In genomic region chr2:201232125-201232815, GRCh38 we compare ENCODE assay signal across 8 cellular contexts. TPM values are rescaled to one million over a fixed set of nuclear protein-coding genes. Genes with fewer than 3 reads are reported as not detected.
A peak's percentile ranks its signal among the peaks of the same experiment; 100 is the strongest.
DNase-seq lines count a peak whose midpoint lies in the region; ATAC-seq and TF ChIP-seq lines count a peak whose summit lies in the region.

No MANE protein-coding gene starts in this region.

- H3K36me3 Mint-ChIP-seq in chondrocyte (ENCODE audit: low read depth): no peaks in the 10 kb centered on the region

- H3K27me3 Mint-ChIP-seq in chondrocyte (ENCODE audit: low read depth): no peaks in the 10 kb centered on the region

- peaks cover 23% of the 10 kb centered on the region for H3K4me1 Mint-ChIP-seq in chondrocyte (ENCODE audit: low read depth)

- H3K4me3 Mint-ChIP-seq in chondrocyte (ENCODE audit: unreplicated experiment): no peak overlapping the region

- DNase-seq in Ammon's horn (ENCODE audit: low spot score) (peak; percentile 86), NCI-H460 (ENCODE audit: extremely low read depth, low read depth) (peak; percentile 97), chondrocyte (ENCODE audit: low spot score) (no peak), left lobe of liver (ENCODE audit: low spot score) (peak; percentile 90)
- peak; percentile 84 for DNase-seq in stimulated activated CD4-positive, alpha-beta T cell treated with anti-CD3 and anti-CD28 coated beads, Interleukin-4, amount 100 ng/mL, for 1 hour

- H3K9me3 Mint-ChIP-seq in chondrocyte (ENCODE audit: low read depth): no peaks in the 10 kb centered on the region

- TF ChIP-seq CTCF in chondrocyte (IDR thresholded peaks at IDR 0.05): peak; percentile 88

- H3K27ac Mint-ChIP-seq in chondrocyte (ENCODE audit: unreplicated experiment): no peak overlapping the region

- ATAC-seq in GM19023 (IDR thresholded peaks at IDR 0.05; ENCODE audit: unreplicated experiment) (peak; percentile 46), HG03354 (IDR thresholded peaks at IDR 0.05; ENCODE audit: poor library complexity, severe bottlenecking, unreplicated experiment) (peak; percentile 53), left lobe of liver (peak; percentile 82)
- peak; percentile 37 to 39 for ATAC-seq in activated CD4-positive, CD25-positive, alpha-beta regulatory T cell treated with anti-CD3 and anti-CD28 coated beads, Interleukin-2, amount 50 U/mL, for 24 hours

RNA-seq across cellular contexts. Expression of gene CASP8, which starts 28.1 kb away (rescaled TPM):
- total RNA-seq in NCI-H460 (2014; rRNA removed; shearing (Covaris generic)): 83.9 and 85.8 TPM in 2 replicates
- polyA plus RNA-seq in NCI-H460 (2014; cell fraction: nucleus; rRNA removed): 116 and 119 TPM in 2 replicates
- total RNA-seq in chondrocyte: 3.0 to 7.6 TPM (median 4.0 TPM) in 3 replicates
- total RNA-seq in left lobe of liver: 7.6 TPM

RNA-seq across cellular contexts. Expression of gene CASP10, which starts 49.3 kb away (rescaled TPM):
- total RNA-seq in NCI-H460 (2014; rRNA removed; shearing (Covaris generic)): 12.7 and 13.0 TPM in 2 replicates
- 9.8 and 12.9 TPM in 2 replicates for polyA plus RNA-seq in NCI-H460 (2014; cell fraction: nucleus; rRNA removed)
- total RNA-seq in chondrocyte (0.05 to 0.15 TPM in 2 of 3 replicates, not detected in the other), left lobe of liver (5.4 TPM)
